In genomic region chr2:158756331-158756730, GRCh38 we compare ENCODE assay signal across 1 cellular context.
TF ChIP-seq lines count a peak whose summit lies in the region.

No MANE protein-coding gene starts in this region.

TF ChIP-seq in IMR-90, 13 proteins besides CTCF, POLR2A, EP300 and RAD21:
- TF ChIP-seq MAFK (IDR thresholded peaks at IDR 0.05; ENCODE audit: low read depth, low read length) (no peak), RFX5 (IDR thresholded peaks at IDR 0.05; ENCODE audit: low read depth, low read length) (no peak), SMC3 (IDR thresholded peaks at IDR 0.05; ENCODE audit: low read depth, low read length) (no peak), MAZ (IDR thresholded peaks at IDR 0.05; ENCODE audit: borderline replicate concordance, low read depth, low read length) (no peak), NFE2L2 (IDR thresholded peaks at IDR 0.05; ENCODE audit: low read depth, low read length) (no peak), BHLHE40 (IDR thresholded peaks at IDR 0.05; ENCODE audit: low read depth, low read length) (no peak), CHD1 (IDR thresholded peaks at IDR 0.05; ENCODE audit: low read depth, low read length) (no peak), MXI1 (IDR thresholded peaks at IDR 0.05; ENCODE audit: borderline replicate concordance, low read depth, low read length) (no peak), CEBPB (IDR thresholded peaks at IDR 0.05; ENCODE audit: low read depth, low read length) (no peak), FOS (IDR thresholded peaks at IDR 0.05; ENCODE audit: low read depth, low read length) (no peak), RCOR1 (IDR thresholded peaks at IDR 0.05; ENCODE audit: insufficient replicate concordance, low read length) (no peak)
- TF ChIP-seq, protein P1, sequence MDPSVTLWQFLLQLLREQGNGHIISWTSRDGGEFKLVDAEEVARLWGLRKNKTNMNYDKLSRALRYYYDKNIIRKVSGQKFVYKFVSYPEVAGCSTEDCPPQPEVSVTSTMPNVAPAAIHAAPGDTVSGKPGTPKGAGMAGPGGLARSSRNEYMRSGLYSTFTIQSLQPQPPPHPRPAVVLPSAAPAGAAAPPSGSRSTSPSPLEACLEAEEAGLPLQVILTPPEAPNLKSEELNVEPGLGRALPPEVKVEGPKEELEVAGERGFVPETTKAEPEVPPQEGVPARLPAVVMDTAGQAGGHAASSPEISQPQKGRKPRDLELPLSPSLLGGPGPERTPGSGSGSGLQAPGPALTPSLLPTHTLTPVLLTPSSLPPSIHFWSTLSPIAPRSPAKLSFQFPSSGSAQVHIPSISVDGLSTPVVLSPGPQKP (IDR thresholded peaks at IDR 0.05; ENCODE audit: borderline replicate concordance, low read depth, low read length) = no peak
- TF ChIP-seq, protein P2, sequence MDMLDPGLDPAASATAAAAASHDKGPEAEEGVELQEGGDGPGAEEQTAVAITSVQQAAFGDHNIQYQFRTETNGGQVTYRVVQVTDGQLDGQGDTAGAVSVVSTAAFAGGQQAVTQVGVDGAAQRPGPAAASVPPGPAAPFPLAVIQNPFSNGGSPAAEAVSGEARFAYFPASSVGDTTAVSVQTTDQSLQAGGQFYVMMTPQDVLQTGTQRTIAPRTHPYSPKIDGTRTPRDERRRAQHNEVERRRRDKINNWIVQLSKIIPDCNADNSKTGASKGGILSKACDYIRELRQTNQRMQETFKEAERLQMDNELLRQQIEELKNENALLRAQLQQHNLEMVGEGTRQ (IDR thresholded peaks at IDR 0.05; ENCODE audit: low read depth, low read length) = no peak
